Comparison of ENCODE assay signal across 24 cellular contexts in genomic region chr3:24446032-24446431, GRCh38. TPM values are rescaled to one million over a fixed set of nuclear protein-coding genes. Genes with fewer than 3 reads are reported as not detected.
DNase-seq lines count a peak whose midpoint lies in the region; ATAC-seq and TF ChIP-seq lines count a peak whose summit lies in the region.
"Had no signal": no experiment of that assay in that cellular context is flagged by ENCODE, and none has a peak within 500 bp of the region (broad histone marks: within the 10 kb centered on the region; RNA-seq: fewer than 3 reads in every experiment).

No MANE protein-coding gene starts in this region.

- H3K4me1 ChIP-seq in heart left ventricle (peaks cover 0 to 26% (median 5%) of the 10 kb centered on the region in 12 donors), psoas muscle (peaks cover 58% of the 10 kb centered on the region)
- H3K4me1 ChIP-seq: BE2C; BLaER1 treated with 17β-estradiol and CSF1 and Interleukin-3, amounts not matched to agents 10 nM and 100 nM had no signal

- H3K27ac ChIP-seq in heart left ventricle (peak overlapping the region in 6 of 12 donors; percentile 37 to 72 (median 60)), psoas muscle (peak overlapping the region; percentile 74)
- H3K27ac ChIP-seq: A549; BLaER1 treated with 17β-estradiol and CSF1 and Interleukin-3, amounts not matched to agents 10 nM and 100 nM; GM23248 had no signal

- TF ChIP-seq POLR2A in heart left ventricle (IDR thresholded peaks at IDR 0.05): no peak

- peaks cover 0 to 3% (median 0%) of the 10 kb centered on the region in 9 donors for H3K36me3 ChIP-seq in heart left ventricle
- no peaks in the 10 kb centered on the region for H3K36me3 ChIP-seq in psoas muscle (ENCODE audit: insufficient read depth in 1 of 2, low read depth in 1 of 2)
- H3K36me3 ChIP-seq: BE2C; BLaER1 treated with 17β-estradiol and CSF1 and Interleukin-3, amounts not matched to agents 10 nM and 100 nM had no signal

- ATAC-seq in heart left ventricle (peak; percentile 58 to 82 (median 66)), left ventricle myocardium superior (peak; percentile 54), Right ventricle myocardium inferior (no peak), psoas muscle (peak; percentile 76 to 87 (median 84))
- ATAC-seq: A549, GM12878 had no signal

- DNase-seq in heart left ventricle (peak in 2 of 5 donors; percentile 13 to 31), cardiac septum (ENCODE audit: low spot score) (no peak), left ventricle myocardium superior (no peak), Right ventricle myocardium inferior (ENCODE audit: missing footprints) (no peak), psoas muscle (no peak), NCI-H2171 (lab: John Stamatoyannopoulos, UW) (no peak)
- no peak for DNase-seq in stimulated activated CD4-positive, alpha-beta T cell treated with anti-CD3 and anti-CD28 coated beads, Interleukin-2, amount 100 ng/mL, for 24 hours
- DNase-seq: 8988T; ACHN; AML-193; BE2C; CD4-positive, alpha-beta T cell; CD8-positive, alpha-beta memory T cell; DMS 273 treated with DMSO at 0.1 percent for 48 hours; DMS79; EL; GDM1; GM23248; H7; HCEC 1CT had no signal

- intact Hi-C loops in heart left ventricle (cut with DNase I) (loop anchor here in 1 of 10 donors (5.0 kb wide), 1 partner anchor 46 kb away; the partner anchor contains the start of gene THRB), cardiac septum (cut with DNase I) (no loop called here), left ventricle myocardium superior (cut with micrococcal nuclease) (no loop called here), Right ventricle myocardium inferior (cut with DNase I) (loop anchor here (5.0 kb wide), 1 partner anchor 46 kb away; the partner anchor contains the start of gene THRB), psoas muscle (cut with DNase I) (loop anchor here in 1 of 2 donors (5.0 kb wide), 1 partner anchor 41 kb away; no protein-coding TSS in a partner anchor)

- H3K9me3 ChIP-seq in heart left ventricle (no peaks in the 10 kb centered on the region), psoas muscle (no peaks in the 10 kb centered on the region)
- H3K9me3 ChIP-seq: A549; BE2C; BLaER1 treated with 17β-estradiol and CSF1 and Interleukin-3, amounts not matched to agents 10 nM and 100 nM had no signal

- no peak for TF ChIP-seq CTCF in heart left ventricle (IDR thresholded peaks at IDR 0.05)
- no peak for TF ChIP-seq CTCF in psoas muscle (IDR thresholded peaks at IDR 0.05)

- 53 to 85% (median 71%) methylated on average over 1 of the region's 1 CpG for WGBS in heart left ventricle, 4 donors
- WGBS in psoas muscle, 3 donors: 31 to 63% (median 35%) methylated on average over 1 of the region's 1 CpG

- H3K4me3 ChIP-seq in heart left ventricle (peak overlapping the region in 3 of 12 donors; percentile 4 to 20 (median 6)), psoas muscle (no peak overlapping the region)
- H3K4me3 ChIP-seq: A549; BLaER1 treated with 17β-estradiol and CSF1 and Interleukin-3, amounts not matched to agents 10 nM and 100 nM; GM12878; GM23248 had no signal

- H3K27me3 ChIP-seq in heart left ventricle: no peaks in the 10 kb centered on the region
- no peaks in the 10 kb centered on the region for H3K27me3 ChIP-seq in psoas muscle (ENCODE audit: insufficient read depth in 3 of 3, low read length in 2 of 3)
- H3K27me3 ChIP-seq: BE2C; BLaER1 treated with 17β-estradiol and CSF1 and Interleukin-3, amounts not matched to agents 10 nM and 100 nM had no signal

RNA-seq across cellular contexts. Expression of gene THRB, which starts 48.6 kb away (rescaled TPM):
- 10 to 100 TPM; 14.9 to 28.5 (median 21.6) TPM for total RNA-seq in heart left ventricle
- 10 to 100 TPM in 1 of 2 donors, 1 to 10 TPM in 1; 4.8 to 11.1 TPM for polyA plus RNA-seq in heart left ventricle
- total RNA-seq in cardiac septum: 27.2 TPM
- 23.1 TPM for total RNA-seq in left ventricle myocardium superior
- total RNA-seq in Right ventricle myocardium inferior: 25.9 TPM
- total RNA-seq in psoas muscle: 10 to 100 TPM; 29.1 to 38.6 (median 33.1) TPM
- polyA plus RNA-seq in psoas muscle: 10 to 100 TPM; 11.5 to 33.3 (median 16.2) TPM
- total RNA-seq: CD4-positive, alpha-beta T cell; CD8-positive, alpha-beta memory T cell had no signal
- polyA plus RNA-seq: CD14-positive monocyte; CD8-positive, alpha-beta memory T cell; GM12878 had no signal
